13 cellular contexts compared by ENCODE assay signal in the genomic region with DNA sequence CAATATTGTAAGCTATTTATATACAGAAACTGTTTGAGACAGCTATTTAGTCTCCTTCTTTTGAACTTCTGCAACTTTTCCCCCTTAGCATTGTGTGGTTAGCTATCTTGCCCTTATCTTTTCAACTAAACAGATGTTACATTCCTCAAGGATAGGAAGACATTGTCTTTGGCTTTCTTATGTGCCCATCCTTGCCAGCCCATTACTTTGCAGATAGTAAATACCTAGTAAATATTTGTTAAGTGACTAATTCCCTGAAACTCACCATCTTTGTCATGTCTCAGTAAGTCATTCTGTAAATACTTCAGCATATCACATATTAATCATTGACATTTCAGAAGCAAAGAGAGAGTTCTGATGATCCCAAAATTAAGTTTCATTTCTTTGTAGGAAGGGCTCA.
DNase-seq lines count a peak whose midpoint lies in the region; ATAC-seq and TF ChIP-seq lines count a peak whose summit lies in the region.
"Had no signal": no experiment of that assay in that cellular context is flagged by ENCODE, and none has a peak within 500 bp of the region (broad histone marks: within the 10 kb centered on the region; RNA-seq: fewer than 3 reads in every experiment).

No MANE protein-coding gene starts in this region.

- no peak overlapping the region for H3K4me3 Mint-ChIP-seq in T-helper 2 cell treated with Interferon-gamma antibody and Interleukin-4, amounts not matched to agents 5 μg/mL and 100 μg/mL, for 36 hours

- H3K9me3 Mint-ChIP-seq in T-helper 2 cell treated with Interferon-gamma antibody and Interleukin-4, amounts not matched to agents 5 μg/mL and 100 μg/mL, for 36 hours = peaks cover 27% of the 10 kb centered on the region

- peaks cover 12% of the 10 kb centered on the region for H3K27me3 ChIP-seq in HUES64 (ENCODE audit: insufficient read depth, low read length)
- H3K27me3 ChIP-seq: cardiac muscle cell, neutrophil, SJCRH30, upper lobe of right lung had no signal

- DNase-seq in AG08395 (ENCODE audit: low spot score) (peak; percentile 16), epithelial cell of proximal tubule (ENCODE audit: low read depth) (peak; percentile 66)
- DNase-seq in stimulated activated naive CD4-positive, alpha-beta T cell treated with Interleukin-2 at 50 U/mL for 16 hours (lab: John Stamatoyannopoulos, UW) = no peak
- DNase-seq in activated CD4-positive, alpha-beta T cell treated with anti-CD3 and anti-CD28 coated beads for 4 hours = no peak
- no peak for DNase-seq in T-helper 2 cell treated with Interferon-gamma antibody and Interleukin-4, amounts not matched to agents 5 μg/mL and 100 μg/mL, for 36 hours (ENCODE audit: low spot score)
- no peak for DNase-seq in stimulated activated CD4-positive, alpha-beta T cell treated with anti-CD3 and anti-CD28 coated beads, Interleukin-2, amount 100 ng/mL, for 24 hours
- DNase-seq: NCI-H1417 treated with DMSO at 0.1 percent for 48 hours, upper lobe of right lung had no signal

- H3K27ac ChIP-seq in HUES64 (ENCODE audit: low read depth, low read length) = 0 out of 2 replicates have a peak overlapping the region, but pooled peaks have one; percentile 22
- H3K27ac ChIP-seq: cardiac muscle cell, neutrophil, SJCRH30, upper lobe of right lung had no signal

- H3K9ac ChIP-seq in HUES64 (ENCODE audit: low read depth, low read length) = no peak overlapping the region

- no peaks in the 10 kb centered on the region for H3K9me3 ChIP-seq in HUES64 (ENCODE audit: insufficient read depth, low read depth, low read length)
- H3K9me3 ChIP-seq: neutrophil, SJCRH30, upper lobe of right lung had no signal

- no peaks in the 10 kb centered on the region for H3K36me3 Mint-ChIP-seq in T-helper 2 cell treated with Interferon-gamma antibody and Interleukin-4, amounts not matched to agents 5 μg/mL and 100 μg/mL, for 36 hours (ENCODE audit: low read depth)

- H3K27me3 Mint-ChIP-seq in T-helper 2 cell treated with Interferon-gamma antibody and Interleukin-4, amounts not matched to agents 5 μg/mL and 100 μg/mL, for 36 hours (ENCODE audit: low read depth) = no peaks in the 10 kb centered on the region

- no peaks in the 10 kb centered on the region for H3K36me3 ChIP-seq in HUES64 (ENCODE audit: insufficient read depth, low read length)
- H3K36me3 ChIP-seq: cardiac muscle cell, neutrophil, SJCRH30, upper lobe of right lung had no signal

- no peak overlapping the region for H3K27ac Mint-ChIP-seq in T-helper 2 cell treated with Interferon-gamma antibody and Interleukin-4, amounts not matched to agents 5 μg/mL and 100 μg/mL, for 36 hours

- TF ChIP-seq CTCF in epithelial cell of proximal tubule (conservative IDR thresholded peaks at IDR 0.05; ENCODE audit: low read depth, low read length) = no peak

- no peak overlapping the region for H3K4me3 ChIP-seq in HUES64 (ENCODE audit: low read length)
- H3K4me3 ChIP-seq in epithelial cell of proximal tubule (ENCODE audit: low read depth, low read length) = no peak overlapping the region
- H3K4me3 ChIP-seq: cardiac muscle cell, SJCRH30, upper lobe of right lung had no signal

- peaks cover 17% of the 10 kb centered on the region; the same call in 1 of the 2 replicates for H3K4me1 ChIP-seq in HUES64 (ENCODE audit: insufficient read depth, low read length)
- H3K4me1 ChIP-seq: upper lobe of right lung had no signal

- no peaks in the 10 kb centered on the region for H3K4me1 Mint-ChIP-seq in T-helper 2 cell treated with Interferon-gamma antibody and Interleukin-4, amounts not matched to agents 5 μg/mL and 100 μg/mL, for 36 hours (ENCODE audit: low read depth)

- peak; percentile 67 for ATAC-seq in GM21786 (IDR thresholded peaks at IDR 0.05; ENCODE audit: unreplicated experiment)
- ATAC-seq: upper lobe of right lung had no signal

Comparison
In these comparisons a context has a peak if more than half of its experiments do, and no peak if none do; other contexts are left out.
1. DNase-seq: peak in AG08395 (single experiment) and epithelial cell of proximal tubule (single experiment); none in stimulated activated naive CD4-positive, alpha-beta T cell treated with Interleukin-2 at 50 U/mL for 16 hours (single experiment), activated CD4-positive, alpha-beta T cell treated with anti-CD3 and anti-CD28 coated beads for 4 hours (0 of 2), T-helper 2 cell treated with Interferon-gamma antibody and Interleukin-4, amounts not matched to agents 5 μg/mL and 100 μg/mL, for 36 hours (single experiment) and stimulated activated CD4-positive, alpha-beta T cell treated with anti-CD3 and anti-CD28 coated beads, Interleukin-2, amount 100 ng/mL, for 24 hours (0 of 2).